ENCODE assay signal across 14 cellular contexts in genomic region chr10:74114041-74114448, GRCh38. TPM values are rescaled to one million over a fixed set of nuclear protein-coding genes. Genes with fewer than 3 reads are reported as not detected.
DNase-seq lines count a peak whose midpoint lies in the region; ATAC-seq and TF ChIP-seq lines count a peak whose summit lies in the region.
"Had no signal": no experiment of that assay in that cellular context is flagged by ENCODE, and none has a peak within 500 bp of the region (broad histone marks: within the 10 kb centered on the region; RNA-seq: fewer than 3 reads in every experiment).

No MANE protein-coding gene starts in this region.

- H3K36me3 ChIP-seq in BE2C: peaks cover 67% of the 10 kb centered on the region

- no peak for TF ChIP-seq CTCF in BE2C (IDR thresholded peaks at IDR 0.05; ENCODE audit: low read depth, low read length)
- no peak for TF ChIP-seq CTCF in glutamatergic neuron (IDR thresholded peaks at IDR 0.05; ENCODE audit: partially characterized antibody, unreplicated experiment)

- H3K27me3 ChIP-seq in BE2C: no peaks in the 10 kb centered on the region

- H3K4me3 ChIP-seq in BE2C (ENCODE audit: low read depth, low read length): no peak overlapping the region
- H3K4me3 ChIP-seq: smooth muscle cell had no signal

- H3K9me3 ChIP-seq in BE2C: no peaks in the 10 kb centered on the region

- H3K27me3 Mint-ChIP-seq in activated T-helper 17 cell treated with anti-CD3 and anti-CD28 coated beads, Interleukin-2, amount 50 U/mL, for 72 hours: no peaks in the 10 kb centered on the region
- peaks cover 3% of the 10 kb centered on the region for H3K27me3 Mint-ChIP-seq in glutamatergic neuron (ENCODE audit: unreplicated experiment)
- H3K27me3 Mint-ChIP-seq: activated naive CD4-positive, alpha-beta T cell treated with anti-CD3 and anti-CD28 coated beads, Interleukin-2, amount 50 U/mL, for 24 hours; B cell had no signal

- peaks cover 11% of the 10 kb centered on the region for H3K4me1 ChIP-seq in BE2C

- DNase-seq in BE2C (peak; percentile 52), glutamatergic neuron (no peak), pons (ENCODE audit: low spot score) (peak; percentile 39), HK-2 (ENCODE audit: unreplicated experiment) (no peak), NCI-H2029 treated with DMSO at 0.1 percent for 48 hours (lab: John Stamatoyannopoulos, UW) (no peak), DMS53 (lab: John Stamatoyannopoulos, UW) (no peak)
- no peak for DNase-seq in activated CD8-positive, alpha-beta memory T cell treated with anti-CD3 and anti-CD28 coated beads, Interleukin-2, amount 50 U/mL, for 48 hours
- DNase-seq: activated CD4-positive, alpha-beta T cell treated with anti-CD3 and anti-CD28 coated beads, Interleukin-2, amount 50 U/mL, for 48 hours; NCI-H2107 had no signal

- H3K9me3 Mint-ChIP-seq in activated T-helper 17 cell treated with anti-CD3 and anti-CD28 coated beads, Interleukin-2, amount 50 U/mL, for 72 hours: no peaks in the 10 kb centered on the region
- peaks cover 2% of the 10 kb centered on the region for H3K9me3 Mint-ChIP-seq in glutamatergic neuron (ENCODE audit: unreplicated experiment)
- H3K9me3 Mint-ChIP-seq: activated naive CD4-positive, alpha-beta T cell treated with anti-CD3 and anti-CD28 coated beads, Interleukin-2, amount 50 U/mL, for 24 hours; T-helper 1 cell treated with Interleukin-12 subunit alpha and Interleukin-12 subunit beta and Interleukin-4 antibody, amounts not matched to agents 30 μg/mL and 1 μg/mL, for 36 hours had no signal

- peaks cover 10% of the 10 kb centered on the region for H3K4me1 Mint-ChIP-seq in activated T-helper 17 cell treated with anti-CD3 and anti-CD28 coated beads, Interleukin-2, amount 50 U/mL, for 72 hours
- peaks cover 2% of the 10 kb centered on the region for H3K4me1 Mint-ChIP-seq in glutamatergic neuron (ENCODE audit: low read depth, unreplicated experiment)
- H3K4me1 Mint-ChIP-seq: B cell had no signal

- no peak for ATAC-seq in activated T-helper 17 cell treated with anti-CD3 and anti-CD28 coated beads, Interleukin-2, amount 50 U/mL, for 72 hours (replicated peaks)

- peak overlapping the region; percentile 75 for H3K27ac Mint-ChIP-seq in activated T-helper 17 cell treated with anti-CD3 and anti-CD28 coated beads, Interleukin-2, amount 50 U/mL, for 72 hours
- peak overlapping the region; percentile 53 for H3K27ac Mint-ChIP-seq in glutamatergic neuron (ENCODE audit: unreplicated experiment)
- H3K27ac Mint-ChIP-seq: activated naive CD4-positive, alpha-beta T cell treated with anti-CD3 and anti-CD28 coated beads, Interleukin-2, amount 50 U/mL, for 24 hours; B cell; T-helper 1 cell treated with Interleukin-12 subunit alpha and Interleukin-12 subunit beta and Interleukin-4 antibody, amounts not matched to agents 30 μg/mL and 1 μg/mL, for 36 hours had no signal

- H3K36me3 Mint-ChIP-seq in activated T-helper 17 cell treated with anti-CD3 and anti-CD28 coated beads, Interleukin-2, amount 50 U/mL, for 72 hours (ENCODE audit: low read depth): peaks cover 99% of the 10 kb centered on the region
- no peaks in the 10 kb centered on the region for H3K36me3 Mint-ChIP-seq in glutamatergic neuron (ENCODE audit: unreplicated experiment)

- no peak overlapping the region for H3K4me3 Mint-ChIP-seq in activated T-helper 17 cell treated with anti-CD3 and anti-CD28 coated beads, Interleukin-2, amount 50 U/mL, for 72 hours
- no peak overlapping the region for H3K4me3 Mint-ChIP-seq in glutamatergic neuron (ENCODE audit: unreplicated experiment)
- H3K4me3 Mint-ChIP-seq: activated naive CD4-positive, alpha-beta T cell treated with anti-CD3 and anti-CD28 coated beads, Interleukin-2, amount 50 U/mL, for 24 hours; B cell; T-helper 1 cell treated with Interleukin-12 subunit alpha and Interleukin-12 subunit beta and Interleukin-4 antibody, amounts not matched to agents 30 μg/mL and 1 μg/mL, for 36 hours had no signal

RNA-seq across cellular contexts. Expression of gene AP3M1, which starts 36.6 kb away (rescaled TPM):
- polyA plus RNA-seq in BE2C (2012; ENCODE audit: insufficient read depth, insufficient read length, low read depth): 34.9 TPM
- total RNA-seq in activated T-helper 17 cell treated with anti-CD3 and anti-CD28 coated beads, Interleukin-2, amount 50 U/mL, for 72 hours: 10 to 100 TPM; 32.5 to 55.0 TPM
- 63.4 TPM for total RNA-seq in glutamatergic neuron (ENCODE audit: unreplicated experiment)

RNA-seq across cellular contexts. Expression of gene ADK, which starts 37.0 kb away (rescaled TPM):
- polyA plus RNA-seq in BE2C (2012; ENCODE audit: insufficient read depth, insufficient read length, low read depth): 38.5 TPM
- 10 to 100 TPM; 51.4 to 72.1 TPM for total RNA-seq in activated T-helper 17 cell treated with anti-CD3 and anti-CD28 coated beads, Interleukin-2, amount 50 U/mL, for 72 hours
- 16.4 TPM for total RNA-seq in glutamatergic neuron (ENCODE audit: unreplicated experiment)

Comparison
In these comparisons a context has a peak if more than half of its experiments do, and no peak if none do; other contexts are left out.
1. DNase-seq: peak in BE2C (single experiment) and pons (single experiment); none in glutamatergic neuron (single experiment), HK-2 (single experiment), activated CD8-positive, alpha-beta memory T cell treated with anti-CD3 and anti-CD28 coated beads, Interleukin-2, amount 50 U/mL, for 48 hours (single experiment), NCI-H2029 treated with DMSO at 0.1 percent for 48 hours (single experiment) and DMS53 (single experiment).